22 cellular contexts compared by ENCODE assay signal in the genomic region with DNA sequence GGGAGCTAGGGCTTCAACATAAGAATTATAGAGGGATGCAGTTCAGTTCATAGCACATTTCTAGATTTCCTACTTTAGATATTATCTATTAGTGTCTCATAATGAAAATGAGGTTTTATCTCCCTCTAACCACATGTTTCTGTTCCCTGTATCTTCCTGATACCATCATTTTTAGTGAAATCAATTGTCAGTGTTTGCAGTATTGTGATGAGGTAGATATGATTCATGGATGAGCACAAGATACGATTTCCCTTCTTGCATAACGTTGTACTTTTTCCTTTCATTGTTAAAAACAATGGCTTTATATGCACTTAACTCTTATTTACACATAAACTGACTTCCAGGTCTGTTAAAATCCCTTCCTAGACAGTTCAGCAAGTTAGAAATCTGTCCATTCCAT.
A peak's percentile ranks its signal among the peaks of the same experiment; 100 is the strongest.
DNase-seq lines count a peak whose midpoint lies in the region; ATAC-seq and TF ChIP-seq lines count a peak whose summit lies in the region.
"Had no signal": no experiment of that assay in that cellular context is flagged by ENCODE, and none has a peak within 500 bp of the region (broad histone marks: within the 10 kb centered on the region; RNA-seq: fewer than 3 reads in every experiment).

No MANE protein-coding gene starts in this region.

- peaks cover 4% of the 10 kb centered on the region for H3K36me3 Mint-ChIP-seq in nephron (ENCODE audit: low read depth)
- H3K36me3 Mint-ChIP-seq: CD8-positive, alpha-beta T cell had no signal

- H3K36me3 ChIP-seq in smooth muscle cell (ENCODE audit: low read depth) = no peaks in the 10 kb centered on the region

- no peaks in the 10 kb centered on the region for H4K20me1 ChIP-seq in smooth muscle cell (ENCODE audit: low read depth)

- H3K9me3 ChIP-seq in smooth muscle cell (replicated peaks; ENCODE audit: low read depth) = no peaks in the 10 kb centered on the region
- H3K9me3 ChIP-seq: Caco-2 had no signal

- H3K4me1 ChIP-seq in smooth muscle cell (ENCODE audit: low read depth) = no peaks in the 10 kb centered on the region
- H3K4me1 ChIP-seq: Caco-2 had no signal

- no peak for TF ChIP-seq CTCF in nephron (IDR thresholded peaks at IDR 0.05; ENCODE audit: unreplicated experiment in 3 of 3)
- TF ChIP-seq CTCF in smooth muscle cell (IDR thresholded peaks at IDR 0.05; ENCODE audit: borderline replicate concordance, insufficient read depth, poor library complexity, severe bottlenecking) = no peak

- H3K4me3 ChIP-seq in smooth muscle cell = no peak overlapping the region
- H3K4me3 ChIP-seq: GM12878, K562, PC-9 had no signal

- peak overlapping the region in 2 of 3 experiments; percentile 8 to 72 for H3K27ac Mint-ChIP-seq in nephron
- H3K27ac Mint-ChIP-seq: B cell; CD8-positive, alpha-beta T cell had no signal

- no peaks in the 10 kb centered on the region for H3F3A ChIP-seq in smooth muscle cell (ENCODE audit: low read depth)

- no peaks in the 10 kb centered on the region for H3K27me3 Mint-ChIP-seq in nephron (ENCODE audit: low read depth)

- peaks cover 56% of the 10 kb centered on the region for H3K4me1 Mint-ChIP-seq in nephron
- H3K4me1 Mint-ChIP-seq: B cell had no signal

- no peak overlapping the region for H3K4me3 Mint-ChIP-seq in nephron
- H3K4me3 Mint-ChIP-seq: B cell; CD8-positive, alpha-beta T cell had no signal

- H3K9ac ChIP-seq in smooth muscle cell (ENCODE audit: low read depth) = no peak overlapping the region

- no peaks in the 10 kb centered on the region for H3K27me3 ChIP-seq in smooth muscle cell (ENCODE audit: low read depth)

- no peaks in the 10 kb centered on the region for H3K79me2 ChIP-seq in smooth muscle cell (ENCODE audit: low read depth)

- peak; percentile 29 for DNase-seq in HS-5 (ENCODE audit: low read depth)
- DNase-seq in epithelial cell of prostate (ENCODE audit: low read depth, low spot score) = peak; percentile 33
- DNase-seq in smooth muscle cell (lab: John Stamatoyannopoulos, UW; ENCODE audit: unreplicated experiment) = no peak
- DNase-seq: Caco-2, GDM1, H7, Kasumi-1, NCI-H2029 treated with DMSO at 0.1 percent for 48 hours, NCI-H446 treated with DMSO at 0.1 percent for 48 hours, NCI-H526, NCI-H82, PC-9, SHP77 had no signal

- no peaks in the 10 kb centered on the region for H3K9me3 Mint-ChIP-seq in nephron

- H3K27ac ChIP-seq in epithelial cell of prostate = peak overlapping the region; percentile 35
- H3K27ac ChIP-seq in smooth muscle cell (ENCODE audit: low read depth) = no peak overlapping the region
- H3K27ac ChIP-seq: PC-9 had no signal

- H2AFZ ChIP-seq in smooth muscle cell (ENCODE audit: low read depth) = no peak overlapping the region
- H2AFZ ChIP-seq: PC-9 had no signal

- no peak overlapping the region for H3K4me2 ChIP-seq in smooth muscle cell
- H3K4me2 ChIP-seq: PC-9 had no signal

- ATAC-seq in SK-N-SH treated with all-trans-retinoic acid at 6 μM for 48 hours (no peak), GM18520 (IDR thresholded peaks at IDR 0.05; ENCODE audit: unreplicated experiment) (no peak), GM21619 (IDR thresholded peaks at IDR 0.05; ENCODE audit: unreplicated experiment) (no peak), HG03108 (IDR thresholded peaks at IDR 0.05; ENCODE audit: unreplicated experiment) (no peak)
- ATAC-seq: CD8-positive, alpha-beta T cell; GM12878; K562 had no signal

- 79% methylated on average over 2 of the region's 2 CpGs for WGBS in smooth muscle cell (ENCODE audit: low lambda C conversion rate)

TF ChIP-seq in SK-N-SH treated with all-trans-retinoic acid at 6 μM for 48 hours, 23 proteins besides CTCF, POLR2A, EP300 and RAD21:
- no peak for TF ChIP-seq ISL1 (CRISPR knock-in tag; IDR thresholded peaks at IDR 0.05)
- TF ChIP-seq, protein P1, sequence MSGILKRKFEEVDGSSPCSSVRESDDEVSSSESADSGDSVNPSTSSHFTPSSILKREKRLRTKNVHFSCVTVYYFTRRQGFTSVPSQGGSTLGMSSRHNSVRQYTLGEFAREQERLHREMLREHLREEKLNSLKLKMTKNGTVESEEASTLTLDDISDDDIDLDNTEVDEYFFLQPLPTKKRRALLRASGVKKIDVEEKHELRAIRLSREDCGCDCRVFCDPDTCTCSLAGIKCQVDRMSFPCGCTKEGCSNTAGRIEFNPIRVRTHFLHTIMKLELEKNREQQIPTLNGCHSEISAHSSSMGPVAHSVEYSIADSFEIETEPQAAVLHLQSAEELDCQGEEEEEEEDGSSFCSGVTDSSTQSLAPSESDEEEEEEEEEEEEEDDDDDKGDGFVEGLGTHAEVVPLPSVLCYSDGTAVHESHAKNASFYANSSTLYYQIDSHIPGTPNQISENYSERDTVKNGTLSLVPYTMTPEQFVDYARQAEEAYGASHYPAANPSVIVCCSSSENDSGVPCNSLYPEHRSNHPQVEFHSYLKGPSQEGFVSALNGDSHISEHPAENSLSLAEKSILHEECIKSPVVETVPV (CRISPR knock-in tag; IDR thresholded peaks at IDR 0.05) = no peak
- TF ChIP-seq, protein P2, sequence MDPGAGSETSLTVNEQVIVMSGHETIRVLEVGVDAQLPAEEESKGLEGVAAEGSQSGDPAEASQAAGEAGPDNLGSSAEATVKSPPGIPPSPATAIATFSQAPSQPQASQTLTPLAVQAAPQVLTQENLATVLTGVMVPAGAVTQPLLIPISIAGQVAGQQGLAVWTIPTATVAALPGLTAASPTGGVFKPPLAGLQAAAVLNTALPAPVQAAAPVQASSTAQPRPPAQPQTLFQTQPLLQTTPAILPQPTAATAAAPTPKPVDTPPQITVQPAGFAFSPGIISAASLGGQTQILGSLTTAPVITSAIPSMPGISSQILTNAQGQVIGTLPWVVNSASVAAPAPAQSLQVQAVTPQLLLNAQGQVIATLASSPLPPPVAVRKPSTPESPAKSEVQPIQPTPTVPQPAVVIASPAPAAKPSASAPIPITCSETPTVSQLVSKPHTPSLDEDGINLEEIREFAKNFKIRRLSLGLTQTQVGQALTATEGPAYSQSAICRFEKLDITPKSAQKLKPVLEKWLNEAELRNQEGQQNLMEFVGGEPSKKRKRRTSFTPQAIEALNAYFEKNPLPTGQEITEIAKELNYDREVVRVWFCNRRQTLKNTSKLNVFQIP (CRISPR knock-in tag; IDR thresholded peaks at IDR 0.05; ENCODE audit: borderline replicate concordance, low read depth) = no peak
- TF ChIP-seq TCF4 (CRISPR knock-in tag; IDR thresholded peaks at IDR 0.05; ENCODE audit: borderline replicate concordance) = peak; percentile 91
- TF ChIP-seq ZNF565 (CRISPR knock-in tag; conservative IDR thresholded peaks at IDR 0.05; ENCODE audit: low read depth) = no peak
- no peak for TF ChIP-seq TOX (CRISPR knock-in tag; IDR thresholded peaks at IDR 0.05; ENCODE audit: borderline replicate concordance)
- TF ChIP-seq, protein P3, sequence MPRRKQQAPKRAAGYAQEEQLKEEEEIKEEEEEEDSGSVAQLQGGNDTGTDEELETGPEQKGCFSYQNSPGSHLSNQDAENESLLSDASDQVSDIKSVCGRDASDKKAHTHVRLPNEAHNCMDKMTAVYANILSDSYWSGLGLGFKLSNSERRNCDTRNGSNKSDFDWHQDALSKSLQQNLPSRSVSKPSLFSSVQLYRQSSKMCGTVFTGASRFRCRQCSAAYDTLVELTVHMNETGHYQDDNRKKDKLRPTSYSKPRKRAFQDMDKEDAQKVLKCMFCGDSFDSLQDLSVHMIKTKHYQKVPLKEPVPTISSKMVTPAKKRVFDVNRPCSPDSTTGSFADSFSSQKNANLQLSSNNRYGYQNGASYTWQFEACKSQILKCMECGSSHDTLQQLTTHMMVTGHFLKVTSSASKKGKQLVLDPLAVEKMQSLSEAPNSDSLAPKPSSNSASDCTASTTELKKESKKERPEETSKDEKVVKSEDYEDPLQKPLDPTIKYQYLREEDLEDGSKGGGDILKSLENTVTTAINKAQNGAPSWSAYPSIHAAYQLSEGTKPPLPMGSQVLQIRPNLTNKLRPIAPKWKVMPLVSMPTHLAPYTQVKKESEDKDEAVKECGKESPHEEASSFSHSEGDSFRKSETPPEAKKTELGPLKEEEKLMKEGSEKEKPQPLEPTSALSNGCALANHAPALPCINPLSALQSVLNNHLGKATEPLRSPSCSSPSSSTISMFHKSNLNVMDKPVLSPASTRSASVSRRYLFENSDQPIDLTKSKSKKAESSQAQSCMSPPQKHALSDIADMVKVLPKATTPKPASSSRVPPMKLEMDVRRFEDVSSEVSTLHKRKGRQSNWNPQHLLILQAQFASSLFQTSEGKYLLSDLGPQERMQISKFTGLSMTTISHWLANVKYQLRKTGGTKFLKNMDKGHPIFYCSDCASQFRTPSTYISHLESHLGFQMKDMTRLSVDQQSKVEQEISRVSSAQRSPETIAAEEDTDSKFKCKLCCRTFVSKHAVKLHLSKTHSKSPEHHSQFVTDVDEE (CRISPR knock-in tag; IDR thresholded peaks at IDR 0.05) = 0 out of 2 replicates have a peak, but pooled peaks have one; percentile 38
- TF ChIP-seq, protein P4, sequence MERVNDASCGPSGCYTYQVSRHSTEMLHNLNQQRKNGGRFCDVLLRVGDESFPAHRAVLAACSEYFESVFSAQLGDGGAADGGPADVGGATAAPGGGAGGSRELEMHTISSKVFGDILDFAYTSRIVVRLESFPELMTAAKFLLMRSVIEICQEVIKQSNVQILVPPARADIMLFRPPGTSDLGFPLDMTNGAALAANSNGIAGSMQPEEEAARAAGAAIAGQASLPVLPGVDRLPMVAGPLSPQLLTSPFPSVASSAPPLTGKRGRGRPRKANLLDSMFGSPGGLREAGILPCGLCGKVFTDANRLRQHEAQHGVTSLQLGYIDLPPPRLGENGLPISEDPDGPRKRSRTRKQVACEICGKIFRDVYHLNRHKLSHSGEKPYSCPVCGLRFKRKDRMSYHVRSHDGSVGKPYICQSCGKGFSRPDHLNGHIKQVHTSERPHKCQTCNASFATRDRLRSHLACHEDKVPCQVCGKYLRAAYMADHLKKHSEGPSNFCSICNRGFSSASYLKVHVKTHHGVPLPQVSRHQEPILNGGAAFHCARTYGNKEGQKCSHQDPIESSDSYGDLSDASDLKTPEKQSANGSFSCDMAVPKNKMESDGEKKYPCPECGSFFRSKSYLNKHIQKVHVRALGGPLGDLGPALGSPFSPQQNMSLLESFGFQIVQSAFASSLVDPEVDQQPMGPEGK (CRISPR knock-in tag; IDR thresholded peaks at IDR 0.05; ENCODE audit: borderline replicate concordance) = no peak
- TF ChIP-seq PPARA (CRISPR knock-in tag; IDR thresholded peaks at IDR 0.05; ENCODE audit: borderline replicate concordance) = no peak
- TF ChIP-seq BACH2 (CRISPR knock-in tag; IDR thresholded peaks at IDR 0.05; ENCODE audit: borderline replicate concordance) = no peak
- no peak for TF ChIP-seq ZFP30 (CRISPR knock-in tag; IDR thresholded peaks at IDR 0.05)
- no peak for TF ChIP-seq ZFP3 (CRISPR knock-in tag; IDR thresholded peaks at IDR 0.05)
